8 cellular contexts compared by ENCODE assay signal in genomic region chr20:50308513-50309279, GRCh38.
A peak's percentile ranks its signal among the peaks of the same experiment; 100 is the strongest.
DNase-seq lines count a peak whose midpoint lies in the region; ATAC-seq and TF ChIP-seq lines count a peak whose summit lies in the region.

No MANE protein-coding gene starts in this region.

- H3K4me1 ChIP-seq in stomach: peaks cover 51 to 91% (median 72%) of the 10 kb centered on the region in 4 donors

- peak overlapping the region; percentile 25 for H3K4me3 Mint-ChIP-seq in chondrocyte (ENCODE audit: unreplicated experiment)

- DNase-seq in AG09309 (ENCODE audit: low read depth) (peak; percentile 98), NCI-H460 (ENCODE audit: extremely low read depth, low read depth) (peak; percentile 97), chondrocyte (ENCODE audit: low spot score) (no peak), left colon (peak; percentile 64 to 89), stomach (peak; percentile 80), NCI-H345 treated with DMSO at 0.1 percent for 48 hours (lab: John Stamatoyannopoulos, UW; ENCODE audit: unreplicated experiment) (no peak)

- ATAC-seq in left colon (no peak), HG03520 (IDR thresholded peaks at IDR 0.05; ENCODE audit: unreplicated experiment) (no peak), GM19452 (IDR thresholded peaks at IDR 0.05; ENCODE audit: unreplicated experiment) (no peak)

- peak; percentile 22 for TF ChIP-seq CTCF in AG09309 (IDR thresholded peaks at IDR 0.05; ENCODE audit: control insufficient read depth, insufficient read depth, low read depth, low read length, missing control alignments)
- peak; percentile 58 for TF ChIP-seq CTCF in chondrocyte (IDR thresholded peaks at IDR 0.05)
- TF ChIP-seq CTCF in stomach (IDR thresholded peaks at IDR 0.05): peak in 1 of 7 experiments; percentile 38

- no peaks in the 10 kb centered on the region for H3K27me3 Mint-ChIP-seq in chondrocyte (ENCODE audit: low read depth)

- H3K36me3 Mint-ChIP-seq in chondrocyte (ENCODE audit: low read depth): no peaks in the 10 kb centered on the region

- peak overlapping the region; percentile 78 to 93 (median 88) for H3K27ac ChIP-seq in stomach

- H3K4me3 ChIP-seq in AG09309 (ENCODE audit: control insufficient read depth, low read depth, low read length): peak overlapping the region; percentile 18
- H3K4me3 ChIP-seq in stomach: no peak overlapping the region

- H3K27ac Mint-ChIP-seq in chondrocyte (ENCODE audit: unreplicated experiment): peak overlapping the region; percentile 98

- no peaks in the 10 kb centered on the region for H3K9me3 ChIP-seq in stomach

- no peak for TF ChIP-seq POLR2A in stomach (IDR thresholded peaks at IDR 0.05)

- intact Hi-C loops in left colon (cut with DNase I, micrococcal nuclease) (no loop called here), stomach (cut with DNase I; ENCODE audit: low total_unique reads) (no loop called here)

- TF ChIP-seq EP300 in stomach (IDR thresholded peaks at IDR 0.05): peak; percentile 70

- no peaks in the 10 kb centered on the region for H3K36me3 ChIP-seq in stomach

- no peaks in the 10 kb centered on the region for H3K27me3 ChIP-seq in stomach

- no peaks in the 10 kb centered on the region for H3K9me3 Mint-ChIP-seq in chondrocyte (ENCODE audit: low read depth)

- H3K4me1 Mint-ChIP-seq in chondrocyte (ENCODE audit: low read depth): peaks cover 79% of the 10 kb centered on the region

- 15 to 44% (median 27%) methylated on average over 5 to 20 of the region's 20 CpGs for WGBS in stomach, 5 donors

Comparison
In these comparisons a context has a peak if more than half of its experiments do, and no peak if none do; other contexts are left out.
1. DNase-seq: peak in AG09309 (single experiment), NCI-H460 (single experiment), left colon (2 of 2) and stomach (single experiment); none in chondrocyte (single experiment) and NCI-H345 treated with DMSO at 0.1 percent for 48 hours (single experiment).